35 cellular contexts compared by ENCODE assay signal in the genomic region with DNA sequence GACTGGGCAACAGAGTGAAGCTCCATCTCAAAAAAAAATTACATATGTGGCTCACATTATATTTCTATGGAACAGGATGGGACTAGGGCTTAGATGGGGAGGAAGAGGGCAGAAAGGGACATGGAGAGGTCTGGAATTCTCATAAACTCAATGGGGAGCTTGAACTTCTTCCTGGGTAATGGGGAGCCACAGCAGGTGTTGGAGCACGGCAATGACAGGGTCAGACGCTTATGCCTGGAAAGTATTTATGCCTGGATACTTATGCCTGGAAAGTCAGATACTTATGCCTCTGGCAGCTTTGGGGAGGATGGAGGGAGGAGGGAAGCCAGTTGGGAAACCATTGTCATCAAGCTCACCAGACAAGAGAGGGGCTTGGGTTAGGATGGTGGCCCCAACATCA. TPM values are rescaled to one million over a fixed set of nuclear protein-coding genes. Genes with fewer than 3 reads are reported as not detected.
"Had no signal": no experiment of that assay in that cellular context is flagged by ENCODE, and none has a peak within 500 bp of the region (broad histone marks: within the 10 kb centered on the region; RNA-seq: fewer than 3 reads in every experiment).

No MANE protein-coding gene starts in this region.

- FAIRE-seq: colon, TTC549 had no signal

- H3K27ac ChIP-seq: adrenal gland, ascending aorta, body of pancreas, brain microvascular endothelial cell, breast epithelium, VCaP had no signal

- ATAC-seq: activated CD8-positive, alpha-beta T cell treated with anti-CD3 and anti-CD28 coated beads for 36 hours; activated naive CD4-positive, alpha-beta T cell treated with anti-CD3 and anti-CD28 coated beads, Interleukin-2, amount 50 U/mL, for 72 hours; activated T-cell treated with anti-CD3 and anti-CD28 coated beads, Interleukin-2, amount 50 U/mL, for 4 hours; activated T-cell treated with anti-CD3 and anti-CD28 coated beads, Interleukin-2, amount 50 U/mL, for 72 hours; activated T-helper 17 cell treated with anti-CD3 and anti-CD28 coated beads, Interleukin-2, amount 50 U/mL, for 72 hours; body of pancreas had no signal

- H3K4me1 ChIP-seq: adrenal gland, ascending aorta, body of pancreas, breast epithelium had no signal

- H3K9me3 ChIP-seq: adrenal gland, ascending aorta, body of pancreas, breast epithelium had no signal

- H3K4me3 ChIP-seq: adrenal gland, ascending aorta, body of pancreas, breast epithelium had no signal

- H3K36me3 ChIP-seq: adrenal gland, ascending aorta, brain microvascular endothelial cell, breast epithelium had no signal

- DNase-seq: activated B cell treated with CpG ODN at 0.5 μM for 24 hours; activated CD4-positive, alpha-beta memory T cell treated with anti-CD3 and anti-CD28 coated beads for 36 hours; activated CD4-positive, alpha-beta T cell treated with anti-CD3 and anti-CD28 coated beads for 48 hours; activated CD4-positive, alpha-beta T cell treated with anti-CD3 and anti-CD28 coated beads, Interleukin-2, amount 50 U/mL, for 1 hour; activated CD4-positive, alpha-beta T cell treated with anti-CD3 and anti-CD28 coated beads, Interleukin-2, amount 50 U/mL, for 4 hours; activated CD4-positive, CD25-positive, alpha-beta regulatory T cell treated with anti-CD3 and anti-CD28 coated beads, Interleukin-2, amount 50 U/mL, for 72 hours; activated CD8-positive, alpha-beta memory T cell treated with anti-CD3 and anti-CD28 coated beads, Interleukin-2, amount 50 U/mL, for 4 hours; activated CD8-positive, alpha-beta T cell treated with anti-CD3 and anti-CD28 coated beads for 36 hours; activated effector memory CD4-positive, alpha-beta T cell treated with anti-CD3 and anti-CD28 coated beads, Interleukin-2, amount 50 U/mL, for 16 hours; activated gamma-delta T cell treated with Interleukin-2 at 50 U/mL for 16 hours; activated naive CD4-positive, alpha-beta T cell; activated naive CD4-positive, alpha-beta T cell treated with anti-CD3 and anti-CD28 coated beads for 36 hours; activated naive CD4-positive, alpha-beta T cell treated with anti-CD3 and anti-CD28 coated beads, Interleukin-2, amount 50 U/mL, for 16 hours; activated naive CD8-positive, alpha-beta T cell treated with anti-CD3 and anti-CD28 coated beads for 36 hours; activated T-cell treated with anti-CD3 and anti-CD28 coated beads for 4 hours; activated T-cell treated with anti-CD3 and anti-CD28 coated beads, Interleukin-2, amount 50 U/mL, for 1 hour; activated T-cell treated with anti-CD3 and anti-CD28 coated beads, Interleukin-2, amount 50 U/mL, for 4 hours; activated T-cell treated with anti-CD3 and anti-CD28 coated beads, Interleukin-2, amount 50 U/mL, for 72 hours; adrenal gland; amygdala; anterior cingulate cortex; body of pancreas; brain microvascular endothelial cell; central memory CD4-positive, alpha-beta T cell; T-helper 1 cell; T-helper 2 cell; T-helper 9 cell had no signal

- H3K27me3 ChIP-seq: adrenal gland, ascending aorta, body of pancreas, brain microvascular endothelial cell had no signal

RNA-seq across cellular contexts. Expression of a gene that starts 36.8 kb away (rescaled TPM):
- total RNA-seq: activated CD4-positive, alpha-beta memory T cell treated with anti-CD3 and anti-CD28 coated beads for 36 hours; activated CD8-positive, alpha-beta memory T cell treated with anti-CD3 and anti-CD28 coated beads for 36 hours; activated naive CD4-positive, alpha-beta T cell treated with anti-CD3 and anti-CD28 coated beads, Interleukin-2, amount 50 U/mL, for 72 hours; activated naive CD8-positive, alpha-beta T cell treated with anti-CD3 and anti-CD28 coated beads for 36 hours; activated T-cell treated with anti-CD3 and anti-CD28 coated beads, Interleukin-2, amount 50 U/mL, for 4 hours; activated T-helper 17 cell treated with anti-CD3 and anti-CD28 coated beads, Interleukin-2, amount 50 U/mL, for 72 hours had no signal
